ENCODE assay signal across 15 cellular contexts in the genomic region with DNA sequence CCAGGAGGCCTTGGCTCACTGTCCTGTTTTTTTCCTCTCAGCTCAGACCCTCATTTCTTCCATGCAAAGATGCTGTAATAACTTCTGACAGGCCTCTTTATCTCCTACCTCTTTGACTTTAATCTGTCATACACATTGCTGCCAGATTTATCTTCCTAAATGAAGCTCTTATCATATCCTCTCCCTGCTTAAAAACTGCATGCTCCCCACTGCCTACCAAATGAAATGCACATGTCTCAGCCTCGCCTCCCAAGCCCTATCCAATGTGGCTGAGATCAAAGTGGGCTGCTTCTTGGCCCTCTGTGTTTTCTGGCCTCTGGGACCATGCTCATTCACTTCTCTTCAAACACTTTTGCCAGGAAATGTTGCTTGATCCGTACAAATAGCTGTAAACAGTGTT.
"Had no signal": no experiment of that assay in that cellular context is flagged by ENCODE, and none has a peak within 500 bp of the region (broad histone marks: within the 10 kb centered on the region; RNA-seq: fewer than 3 reads in every experiment).

No MANE protein-coding gene starts in this region.

- ATAC-seq: left colon, upper lobe of right lung had no signal

- H3K36me3 ChIP-seq: colonic mucosa, neutrophil, upper lobe of right lung had no signal

- H3K27me3 ChIP-seq: colonic mucosa, neutrophil, upper lobe of right lung had no signal

- H3K9me3 ChIP-seq: colonic mucosa, neutrophil, upper lobe of right lung had no signal

- H3K27ac ChIP-seq: colonic mucosa, neutrophil, upper lobe of right lung had no signal

- H3K27me3 Mint-ChIP-seq: naive B cell had no signal

- H3K4me1 Mint-ChIP-seq: naive B cell had no signal

- DNase-seq: colonic mucosa; dermis blood vessel endothelial cell; foreskin melanocyte; hippocampal formation; left ventricle myocardium superior; mesenchymal stem cell; naive B cell; posterior cingulate gyrus; small intestine; stimulated activated CD4-positive, alpha-beta T cell treated with anti-CD3 and anti-CD28 coated beads, Interleukin-12 subunit alpha, Interleukin-12 subunit beta, amount 100 ng/mL, for 4 hours; stimulated activated naive CD4-positive, alpha-beta T cell treated with Interleukin-2 at 50 U/mL for 16 hours; upper lobe of right lung had no signal

- H3K4me3 Mint-ChIP-seq: naive B cell had no signal

- H3K4me1 ChIP-seq: colonic mucosa had no signal

- H3K36me3 Mint-ChIP-seq: naive B cell had no signal

- H3K4me3 ChIP-seq: colonic mucosa, lung, upper lobe of right lung had no signal
